10 cellular contexts compared by ENCODE assay signal in the genomic region with DNA sequence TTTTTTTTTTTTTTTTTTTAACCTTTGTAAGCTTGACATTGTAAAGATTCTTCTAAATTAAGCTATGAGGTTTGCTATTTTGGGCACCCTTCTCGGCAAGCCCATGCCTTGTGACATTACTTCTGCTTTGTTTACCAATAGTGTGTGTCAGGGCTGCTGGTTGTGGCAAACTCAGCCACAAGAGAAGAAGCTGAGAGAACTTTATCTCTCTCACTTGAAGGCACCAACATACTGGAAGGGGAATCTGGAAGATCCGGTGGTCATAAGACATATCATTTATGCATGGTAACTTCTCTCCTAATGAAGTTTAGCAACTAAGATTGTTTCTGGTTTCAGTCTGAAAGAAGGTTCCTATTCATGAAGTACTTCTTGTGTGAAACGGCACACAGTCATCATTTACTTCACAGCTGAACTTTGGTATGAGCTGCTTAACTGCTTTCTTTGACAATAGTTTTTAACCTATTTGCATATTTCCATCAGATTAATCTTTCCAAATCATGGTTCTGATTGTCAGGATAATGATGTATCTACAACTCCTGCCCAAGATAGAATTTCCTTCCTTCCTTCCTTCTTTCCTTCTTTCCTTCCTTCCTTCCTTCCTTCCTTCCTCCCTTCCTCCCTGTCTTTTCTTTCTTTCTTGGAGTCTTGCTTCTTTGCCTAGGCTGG.
DNase-seq lines count a peak whose midpoint lies in the region; ATAC-seq lines count a peak whose summit lies in the region.
"Had no signal": no experiment of that assay in that cellular context is flagged by ENCODE, and none has a peak within 500 bp of the region (broad histone marks: within the 10 kb centered on the region; RNA-seq: fewer than 3 reads in every experiment).

No MANE protein-coding gene starts in this region.

- H3K9me3 ChIP-seq in HAP-1 = no peaks in the 10 kb centered on the region

- no peak overlapping the region for H3K4me3 ChIP-seq in HAP-1

- in situ Hi-C loops in HAP-1 (cut with MboI; ENCODE audit: low sequenced_read_pairs) = no loop called here

- ATAC-seq in GM19324 (IDR thresholded peaks at IDR 0.05; ENCODE audit: low FRiP score, unreplicated experiment) = peak; percentile 89
- peak; percentile 81 for ATAC-seq in HG02943 (IDR thresholded peaks at IDR 0.05; ENCODE audit: low read depth, unreplicated experiment)

- no peaks in the 10 kb centered on the region for H3K27me3 ChIP-seq in HAP-1 (ENCODE audit: low read depth)

- H3K4me1 ChIP-seq in HAP-1 = no peaks in the 10 kb centered on the region

- DNase-seq in Ammon's horn (ENCODE audit: low spot score) (peak; percentile 48), NOMO-1 treated with dmso at 0.1 percent for 144 hours (lab: John Stamatoyannopoulos, UW; ENCODE audit: unreplicated experiment) (peak; percentile 31), NCI-H187 treated with DMSO at 0.1 percent for 48 hours (lab: John Stamatoyannopoulos, UW) (no peak), EL (no peak), HAP-1 (ENCODE audit: low spot score in 2 of 2) (no peak)
- DNase-seq in activated CD4-positive, alpha-beta T cell treated with anti-CD3 and anti-CD28 coated beads for 48 hours = no peak
- DNase-seq: ACHN, NCI-H2081 had no signal

- H3K36me3 ChIP-seq in HAP-1 (replicated peaks) = no peaks in the 10 kb centered on the region

Comparison
In these comparisons a context has a peak if more than half of its experiments do, and no peak if none do; other contexts are left out.
1. DNase-seq: peak in Ammon's horn (single experiment) and NOMO-1 treated with dmso at 0.1 percent for 144 hours (single experiment); none in activated CD4-positive, alpha-beta T cell treated with anti-CD3 and anti-CD28 coated beads for 48 hours (single experiment), NCI-H187 treated with DMSO at 0.1 percent for 48 hours (single experiment), EL (single experiment) and HAP-1 (0 of 2).